Comparison of ENCODE assay signal across 8 cellular contexts in genomic region chr14:64636208-64636979, GRCh38.
DNase-seq lines count a peak whose midpoint lies in the region; ATAC-seq lines count a peak whose summit lies in the region.

No MANE protein-coding gene starts in this region.

- peak; percentile 72 for DNase-seq in Daoy (ENCODE audit: low read depth)
- peak; percentile 70 for DNase-seq in NCI-H345 treated with DMSO at 0.1 percent for 48 hours (lab: John Stamatoyannopoulos, UW; ENCODE audit: unreplicated experiment)
- peak; percentile 61 to 63 for DNase-seq in activated CD4-positive, alpha-beta T cell treated with anti-CD3 and anti-CD28 coated beads for 24 hours (ENCODE audit: low read depth in 2 of 2)
- peak; percentile 69 for DNase-seq in cerebellum (ENCODE audit: low spot score)
- DNase-seq in left kidney (ENCODE audit: low read depth, low spot score), result peak; percentile 83
- peak; percentile 70 for DNase-seq in stimulated activated CD4-positive, alpha-beta T cell treated with anti-CD3 and anti-CD28 coated beads, Interleukin-4, amount 100 ng/mL, for 1 hour

- ATAC-seq in HG02678 (IDR thresholded peaks at IDR 0.05; ENCODE audit: unreplicated experiment) (peak; percentile 63), HG02938 (IDR thresholded peaks at IDR 0.05; ENCODE audit: unreplicated experiment) (no peak)
